8 cellular contexts compared by ENCODE assay signal in genomic region chr14:68792830-68793733, GRCh38. TPM values are rescaled to one million over a fixed set of nuclear protein-coding genes. Genes with fewer than 3 reads are reported as not detected.
DNase-seq lines count a peak whose midpoint lies in the region; ATAC-seq, FAIRE-seq and TF ChIP-seq lines count a peak whose summit lies in the region.

A gene with protein sequence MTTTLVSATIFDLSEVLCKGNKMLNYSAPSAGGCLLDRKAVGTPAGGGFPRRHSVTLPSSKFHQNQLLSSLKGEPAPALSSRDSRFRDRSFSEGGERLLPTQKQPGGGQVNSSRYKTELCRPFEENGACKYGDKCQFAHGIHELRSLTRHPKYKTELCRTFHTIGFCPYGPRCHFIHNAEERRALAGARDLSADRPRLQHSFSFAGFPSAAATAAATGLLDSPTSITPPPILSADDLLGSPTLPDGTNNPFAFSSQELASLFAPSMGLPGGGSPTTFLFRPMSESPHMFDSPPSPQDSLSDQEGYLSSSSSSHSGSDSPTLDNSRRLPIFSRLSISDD (minus strand): TSS chr14:68793067. CDS start chr14:68792938, 129 bp downstream.

- peak; percentile 43 for ATAC-seq in GM19372 (IDR thresholded peaks at IDR 0.05; ENCODE audit: low read depth, unreplicated experiment)

- no peaks in the 10 kb centered on the region for H3K36me3 ChIP-seq in BE2C
- H3K36me3 ChIP-seq in ovary, result no peaks in the 10 kb centered on the region
- peaks cover 19% of the 10 kb centered on the region for H3K36me3 ChIP-seq in thymus (ENCODE audit: control insufficient read depth, insufficient read depth)

- H3K27ac ChIP-seq in ovary, result peak within 1 kb of the TSS; percentile 98 to 100
- peak within 1 kb of the TSS; percentile 100 for H3K27ac ChIP-seq in thymus (ENCODE audit: low read depth)

- no peak for DNase-seq in BE2C
- DNase-seq in HTR-8/SVneo (ENCODE audit: insufficient read length, low spot score), result peak; percentile 100
- DNase-seq in SW 1271 (lab: John Stamatoyannopoulos, UW), result peak; percentile 95 to 99
- DNase-seq in activated naive CD8-positive, alpha-beta T cell treated with anti-CD3 and anti-CD28 coated beads, Interleukin-2, amount 50 U/mL, for 16 hours (ENCODE audit: low read depth, low spot score), result peak; percentile 71
- DNase-seq in head of caudate nucleus, result peak; percentile 48 to 88 (median 75)
- peak; percentile 94 to 97 (median 96) for DNase-seq in ovary

- WGBS in ovary, 3 donors, result 0% methylated on average over 60 of the region's 60 CpGs
- under 1% methylated on average over 60 of the region's 60 CpGs for WGBS in thymus

- intact Hi-C loops in head of caudate nucleus (cut with DNase I), result loop anchor here (10.0 kb wide), 1 partner anchor 168 kb away; no protein-coding TSS in a partner anchor
- intact Hi-C loops in ovary (cut with DNase I), result loop anchor here in 2 of 4 donors (1.0 to 10.0 kb wide), 7 partner anchors 23 to 648 kb away; no protein-coding TSS in a partner anchor

- peak; percentile 99 for TF ChIP-seq POLR2A in ovary (IDR thresholded peaks at IDR 0.05)

- peak; percentile 93 for FAIRE-seq in HTR-8/SVneo (lab: Jason Lieb, UNC)

- peak within 1 kb of the TSS; percentile 50 for H3K4me3 ChIP-seq in BE2C (ENCODE audit: low read depth, low read length)
- peak within 1 kb of the TSS; percentile 85 for H3K4me3 ChIP-seq in ovary
- H3K4me3 ChIP-seq in thymus (ENCODE audit: low read length), result peak within 1 kb of the TSS; percentile 95

- H3K9me3 ChIP-seq in BE2C, result no peaks in the 10 kb centered on the region
- no peaks in the 10 kb centered on the region for H3K9me3 ChIP-seq in ovary
- no peaks in the 10 kb centered on the region for H3K9me3 ChIP-seq in thymus (ENCODE audit: control insufficient read depth)

- H3K4me1 ChIP-seq in BE2C (peaks cover 10% of the 10 kb centered on the region), ovary (ENCODE audit: insufficient read depth) (peaks cover 5% of the 10 kb centered on the region), thymus (ENCODE audit: control insufficient read depth, insufficient read depth, low read length) (peaks cover 10% of the 10 kb centered on the region)

- peaks cover 70% of the 10 kb centered on the region for H3K27me3 ChIP-seq in BE2C
- H3K27me3 ChIP-seq in ovary, result no peaks in the 10 kb centered on the region
- H3K27me3 ChIP-seq in thymus (ENCODE audit: control insufficient read depth, insufficient read depth), result no peaks in the 10 kb centered on the region

- TF ChIP-seq CTCF in BE2C (IDR thresholded peaks at IDR 0.05; ENCODE audit: low read depth, low read length), result no peak
- peak in 2 of 3 donors; percentile 20 to 31 for TF ChIP-seq CTCF in ovary (IDR thresholded peaks at IDR 0.05)

- TF ChIP-seq EP300 in ovary (IDR thresholded peaks at IDR 0.05), result peak; percentile 81

RNA-seq across cellular contexts. Expression of the gene that starts here (rescaled TPM):
- polyA plus RNA-seq in BE2C (2012; ENCODE audit: insufficient read depth, insufficient read length, low read depth), result 0.71 TPM
- total RNA-seq in ovary, result 1,000 to 10,000 TPM in 2 of 7 donors, 100 to 1,000 TPM in 5; 412 to 1,074 (median 693) TPM
- polyA plus RNA-seq in ovary, result 100 to 1,000 TPM; 336 to 525 TPM
- 109 TPM for polyA plus RNA-seq in thymus
